In genomic region chr22:36184433-36185035, GRCh38 we compare ENCODE assay signal across 18 cellular contexts. TPM values are rescaled to one million over a fixed set of nuclear protein-coding genes. Genes with fewer than 3 reads are reported as not detected.
DNase-seq lines count a peak whose midpoint lies in the region; ATAC-seq and TF ChIP-seq lines count a peak whose summit lies in the region.
"Had no signal": no experiment of that assay in that cellular context is flagged by ENCODE, and none has a peak within 500 bp of the region (broad histone marks: within the 10 kb centered on the region; RNA-seq: fewer than 3 reads in every experiment).

No MANE protein-coding gene starts in this region.

- no peak overlapping the region for H3K27ac Mint-ChIP-seq in activated CD4-positive, alpha-beta T cell treated with anti-CD3 and anti-CD28 coated beads, Interleukin-2, amount 10 ng/mL, durations not matched to agents 24 days and 14 days
- H3K27ac Mint-ChIP-seq: WTC11 had no signal

- no peaks in the 10 kb centered on the region for H3K36me3 Mint-ChIP-seq in activated CD4-positive, alpha-beta T cell treated with anti-CD3 and anti-CD28 coated beads, Interleukin-2, amount 10 ng/mL, durations not matched to agents 24 days and 14 days (ENCODE audit: low read depth)
- H3K36me3 Mint-ChIP-seq: WTC11 had no signal

- H3K36me3 ChIP-seq in WERI-Rb-1 = no peaks in the 10 kb centered on the region
- H3K36me3 ChIP-seq: colonic mucosa, esophagus muscularis mucosa, vagina had no signal

- H3K4me1 Mint-ChIP-seq in activated CD4-positive, alpha-beta T cell treated with anti-CD3 and anti-CD28 coated beads, Interleukin-2, amount 10 ng/mL, durations not matched to agents 24 days and 14 days = peaks cover 3% of the 10 kb centered on the region

- H3K9me3 ChIP-seq in WERI-Rb-1 (ENCODE audit: severe bottlenecking) = no peaks in the 10 kb centered on the region
- H3K9me3 ChIP-seq: colonic mucosa, esophagus muscularis mucosa, vagina had no signal

- no peak overlapping the region for H3K4me3 Mint-ChIP-seq in activated CD4-positive, alpha-beta T cell treated with anti-CD3 and anti-CD28 coated beads, Interleukin-2, amount 10 ng/mL, durations not matched to agents 24 days and 14 days
- H3K4me3 Mint-ChIP-seq: WTC11 had no signal

- TF ChIP-seq CTCF in WERI-Rb-1 (IDR thresholded peaks at IDR 0.05; ENCODE audit: low read depth, low read length) = no peak

- peaks cover 13% of the 10 kb centered on the region for H3K27me3 Mint-ChIP-seq in activated CD4-positive, alpha-beta T cell treated with anti-CD3 and anti-CD28 coated beads, Interleukin-2, amount 10 ng/mL, durations not matched to agents 24 days and 14 days

- DNase-seq in AG08395 (ENCODE audit: low spot score) (peak; percentile 75), NCI-H146 treated with DMSO at 0.1 percent for 48 hours (lab: John Stamatoyannopoulos, UW; ENCODE audit: unreplicated experiment) (peak; percentile 36), dermis blood vessel endothelial cell (peak; percentile 74), lung microvascular endothelial cell (ENCODE audit: low read depth in 2 of 2) (peak; percentile 41 to 84), WERI-Rb-1 (no peak), NCI-H187 treated with DMSO at 0.1 percent for 48 hours (lab: John Stamatoyannopoulos, UW) (no peak)
- no peak for DNase-seq in activated CD4-positive, alpha-beta T cell treated with anti-CD3 and anti-CD28 coated beads, Interleukin-2, amount 10 ng/mL, durations not matched to agents 24 days and 14 days
- DNase-seq: colonic mucosa; HCEC 1CT; KG1; NCI-H1105; stimulated activated naive CD4-positive, alpha-beta T cell; SW 1271 had no signal

- intact Hi-C loops in activated CD4-positive, alpha-beta T cell treated with anti-CD3 and anti-CD28 coated beads, Interleukin-2, amount 10 ng/mL, durations not matched to agents 24 days and 14 days (cut with micrococcal nuclease) = no loop called here

- H3K4me3 ChIP-seq in WERI-Rb-1 (ENCODE audit: low read depth, low read length) = no peak overlapping the region
- H3K4me3 ChIP-seq: colonic mucosa, esophagus muscularis mucosa, lung, vagina had no signal

- H3K9me3 Mint-ChIP-seq in activated CD4-positive, alpha-beta T cell treated with anti-CD3 and anti-CD28 coated beads, Interleukin-2, amount 10 ng/mL, durations not matched to agents 24 days and 14 days = no peaks in the 10 kb centered on the region

- no peak overlapping the region for H3K27ac ChIP-seq in WERI-Rb-1
- H3K27ac ChIP-seq: colonic mucosa, esophagus muscularis mucosa, vagina had no signal

- H3K27me3 ChIP-seq in WERI-Rb-1 (ENCODE audit: insufficient read depth, low read depth, severe bottlenecking) = no peaks in the 10 kb centered on the region
- H3K27me3 ChIP-seq: colonic mucosa, esophagus muscularis mucosa, vagina had no signal

- no peak for ATAC-seq in GM21576 (IDR thresholded peaks at IDR 0.05; ENCODE audit: unreplicated experiment)
- ATAC-seq: WTC11 had no signal

RNA-seq across cellular contexts. Expression of gene APOL4, which starts 17.1 kb away (rescaled TPM):
- 2.4 and 3.1 TPM in 2 replicates for total RNA-seq in dermis blood vessel endothelial cell
- 2.0 and 5.0 TPM in 2 replicates for total RNA-seq in lung microvascular endothelial cell
- 0.17 TPM in 1 of 2 replicates, not detected in the other for total RNA-seq in activated CD4-positive, alpha-beta T cell treated with anti-CD3 and anti-CD28 coated beads, Interleukin-2, amount 10 ng/mL, durations not matched to agents 24 days and 14 days

RNA-seq across cellular contexts. Expression of gene APOL3, which starts 24.0 kb away (rescaled TPM):
- total RNA-seq in dermis blood vessel endothelial cell (212 and 214 TPM in 2 replicates), lung microvascular endothelial cell (95.7 and 176 TPM in 2 replicates)
- 42.2 and 44.8 TPM in 2 replicates for total RNA-seq in activated CD4-positive, alpha-beta T cell treated with anti-CD3 and anti-CD28 coated beads, Interleukin-2, amount 10 ng/mL, durations not matched to agents 24 days and 14 days

RNA-seq across cellular contexts. Expression of gene APOL2, which starts 54.8 kb away (rescaled TPM):
- 57.7 and 67.7 TPM in 2 replicates for total RNA-seq in dermis blood vessel endothelial cell
- 39.4 and 42.5 TPM in 2 replicates for total RNA-seq in lung microvascular endothelial cell
- 52.0 and 58.6 TPM in 2 replicates for total RNA-seq in activated CD4-positive, alpha-beta T cell treated with anti-CD3 and anti-CD28 coated beads, Interleukin-2, amount 10 ng/mL, durations not matched to agents 24 days and 14 days

Comparison
In these comparisons a context has a peak if more than half of its experiments do, and no peak if none do; other contexts are left out.
1. DNase-seq: peak in AG08395 (single experiment), NCI-H146 treated with DMSO at 0.1 percent for 48 hours (single experiment), dermis blood vessel endothelial cell (single experiment) and lung microvascular endothelial cell (2 of 2); none in WERI-Rb-1 (single experiment), activated CD4-positive, alpha-beta T cell treated with anti-CD3 and anti-CD28 coated beads, Interleukin-2, amount 10 ng/mL, durations not matched to agents 24 days and 14 days (single experiment) and NCI-H187 treated with DMSO at 0.1 percent for 48 hours (single experiment).